1 cellular context compared by ENCODE assay signal in the genomic region with DNA sequence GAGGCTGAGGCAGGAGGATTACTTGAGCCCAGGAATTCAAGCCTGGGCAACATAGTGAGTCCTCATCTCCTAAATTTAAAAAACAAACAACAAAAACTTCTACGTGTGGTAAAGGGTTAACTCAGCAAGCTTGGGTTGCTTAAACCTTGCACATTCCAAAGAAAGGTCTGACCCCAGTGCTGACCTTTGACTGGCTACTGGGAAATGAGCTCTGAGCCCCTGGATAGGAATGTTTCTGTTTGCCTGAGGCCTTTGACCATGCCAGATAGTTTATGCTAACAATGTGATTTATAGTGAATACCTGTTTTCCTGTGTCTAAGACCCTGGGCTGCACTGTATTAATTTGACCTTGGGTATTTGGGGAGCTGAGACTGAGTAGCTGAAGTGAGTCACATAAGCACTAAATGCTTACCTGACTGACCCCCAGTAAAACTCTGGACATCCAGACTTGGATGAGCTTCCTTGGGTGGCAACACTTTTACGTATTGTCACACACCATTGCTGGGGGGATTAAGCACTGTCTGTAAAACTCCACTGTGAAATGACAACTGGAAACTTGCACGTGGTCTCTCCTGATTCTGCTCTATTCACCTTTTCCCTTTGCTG.
TF ChIP-seq lines count a peak whose summit lies in the region.

No MANE protein-coding gene starts in this region.

TF ChIP-seq in HepG2, 621 proteins besides CTCF, POLR2A, EP300 and RAD21 (continues in another document):
- TF ChIP-seq, protein P1, sequence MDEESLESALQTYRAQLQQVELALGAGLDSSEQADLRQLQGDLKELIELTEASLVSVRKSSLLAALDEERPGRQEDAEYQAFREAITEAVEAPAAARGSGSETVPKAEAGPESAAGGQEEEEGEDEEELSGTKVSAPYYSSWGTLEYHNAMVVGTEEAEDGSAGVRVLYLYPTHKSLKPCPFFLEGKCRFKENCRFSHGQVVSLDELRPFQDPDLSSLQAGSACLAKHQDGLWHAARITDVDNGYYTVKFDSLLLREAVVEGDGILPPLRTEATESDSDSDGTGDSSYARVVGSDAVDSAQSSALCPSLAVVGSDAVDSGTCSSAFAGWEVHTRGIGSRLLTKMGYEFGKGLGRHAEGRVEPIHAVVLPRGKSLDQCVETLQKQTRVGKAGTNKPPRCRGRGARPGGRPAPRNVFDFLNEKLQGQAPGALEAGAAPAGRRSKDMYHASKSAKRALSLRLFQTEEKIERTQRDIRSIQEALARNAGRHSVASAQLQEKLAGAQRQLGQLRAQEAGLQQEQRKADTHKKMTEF (CRISPR knock-in tag; IDR thresholded peaks at IDR 0.05) = peak; percentile 94
- no peak for TF ChIP-seq ZNF460 (CRISPR knock-in tag; IDR thresholded peaks at IDR 0.05; ENCODE audit: borderline replicate concordance)
- TF ChIP-seq, protein P2, sequence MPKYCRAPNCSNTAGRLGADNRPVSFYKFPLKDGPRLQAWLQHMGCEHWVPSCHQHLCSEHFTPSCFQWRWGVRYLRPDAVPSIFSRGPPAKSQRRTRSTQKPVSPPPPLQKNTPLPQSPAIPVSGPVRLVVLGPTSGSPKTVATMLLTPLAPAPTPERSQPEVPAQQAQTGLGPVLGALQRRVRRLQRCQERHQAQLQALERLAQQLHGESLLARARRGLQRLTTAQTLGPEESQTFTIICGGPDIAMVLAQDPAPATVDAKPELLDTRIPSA (CRISPR knock-in tag; IDR thresholded peaks at IDR 0.05; ENCODE audit: borderline replicate concordance) = no peak
- TF ChIP-seq FOXM1 (CRISPR knock-in tag; IDR thresholded peaks at IDR 0.05) = no peak
- no peak for TF ChIP-seq TGIF2 (CRISPR knock-in tag; IDR thresholded peaks at IDR 0.05)
- TF ChIP-seq SAFB2 (CRISPR knock-in tag; IDR thresholded peaks at IDR 0.05; ENCODE audit: borderline replicate concordance, low read depth) = no peak
- TF ChIP-seq, protein P3, sequence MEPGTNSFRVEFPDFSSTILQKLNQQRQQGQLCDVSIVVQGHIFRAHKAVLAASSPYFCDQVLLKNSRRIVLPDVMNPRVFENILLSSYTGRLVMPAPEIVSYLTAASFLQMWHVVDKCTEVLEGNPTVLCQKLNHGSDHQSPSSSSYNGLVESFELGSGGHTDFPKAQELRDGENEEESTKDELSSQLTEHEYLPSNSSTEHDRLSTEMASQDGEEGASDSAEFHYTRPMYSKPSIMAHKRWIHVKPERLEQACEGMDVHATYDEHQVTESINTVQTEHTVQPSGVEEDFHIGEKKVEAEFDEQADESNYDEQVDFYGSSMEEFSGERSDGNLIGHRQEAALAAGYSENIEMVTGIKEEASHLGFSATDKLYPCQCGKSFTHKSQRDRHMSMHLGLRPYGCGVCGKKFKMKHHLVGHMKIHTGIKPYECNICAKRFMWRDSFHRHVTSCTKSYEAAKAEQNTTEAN (CRISPR knock-in tag; conservative IDR thresholded peaks at IDR 0.05) = peak; percentile 59; the same call in 1 of the 2 replicates
- no peak for TF ChIP-seq TBP (CRISPR knock-in tag; IDR thresholded peaks at IDR 0.05)
- no peak for TF ChIP-seq ZNF451 (CRISPR knock-in tag; IDR thresholded peaks at IDR 0.05)
- TF ChIP-seq ZNF10 (CRISPR knock-in tag; IDR thresholded peaks at IDR 0.05; ENCODE audit: borderline replicate concordance, low read depth) = no peak
- TF ChIP-seq, protein P4, sequence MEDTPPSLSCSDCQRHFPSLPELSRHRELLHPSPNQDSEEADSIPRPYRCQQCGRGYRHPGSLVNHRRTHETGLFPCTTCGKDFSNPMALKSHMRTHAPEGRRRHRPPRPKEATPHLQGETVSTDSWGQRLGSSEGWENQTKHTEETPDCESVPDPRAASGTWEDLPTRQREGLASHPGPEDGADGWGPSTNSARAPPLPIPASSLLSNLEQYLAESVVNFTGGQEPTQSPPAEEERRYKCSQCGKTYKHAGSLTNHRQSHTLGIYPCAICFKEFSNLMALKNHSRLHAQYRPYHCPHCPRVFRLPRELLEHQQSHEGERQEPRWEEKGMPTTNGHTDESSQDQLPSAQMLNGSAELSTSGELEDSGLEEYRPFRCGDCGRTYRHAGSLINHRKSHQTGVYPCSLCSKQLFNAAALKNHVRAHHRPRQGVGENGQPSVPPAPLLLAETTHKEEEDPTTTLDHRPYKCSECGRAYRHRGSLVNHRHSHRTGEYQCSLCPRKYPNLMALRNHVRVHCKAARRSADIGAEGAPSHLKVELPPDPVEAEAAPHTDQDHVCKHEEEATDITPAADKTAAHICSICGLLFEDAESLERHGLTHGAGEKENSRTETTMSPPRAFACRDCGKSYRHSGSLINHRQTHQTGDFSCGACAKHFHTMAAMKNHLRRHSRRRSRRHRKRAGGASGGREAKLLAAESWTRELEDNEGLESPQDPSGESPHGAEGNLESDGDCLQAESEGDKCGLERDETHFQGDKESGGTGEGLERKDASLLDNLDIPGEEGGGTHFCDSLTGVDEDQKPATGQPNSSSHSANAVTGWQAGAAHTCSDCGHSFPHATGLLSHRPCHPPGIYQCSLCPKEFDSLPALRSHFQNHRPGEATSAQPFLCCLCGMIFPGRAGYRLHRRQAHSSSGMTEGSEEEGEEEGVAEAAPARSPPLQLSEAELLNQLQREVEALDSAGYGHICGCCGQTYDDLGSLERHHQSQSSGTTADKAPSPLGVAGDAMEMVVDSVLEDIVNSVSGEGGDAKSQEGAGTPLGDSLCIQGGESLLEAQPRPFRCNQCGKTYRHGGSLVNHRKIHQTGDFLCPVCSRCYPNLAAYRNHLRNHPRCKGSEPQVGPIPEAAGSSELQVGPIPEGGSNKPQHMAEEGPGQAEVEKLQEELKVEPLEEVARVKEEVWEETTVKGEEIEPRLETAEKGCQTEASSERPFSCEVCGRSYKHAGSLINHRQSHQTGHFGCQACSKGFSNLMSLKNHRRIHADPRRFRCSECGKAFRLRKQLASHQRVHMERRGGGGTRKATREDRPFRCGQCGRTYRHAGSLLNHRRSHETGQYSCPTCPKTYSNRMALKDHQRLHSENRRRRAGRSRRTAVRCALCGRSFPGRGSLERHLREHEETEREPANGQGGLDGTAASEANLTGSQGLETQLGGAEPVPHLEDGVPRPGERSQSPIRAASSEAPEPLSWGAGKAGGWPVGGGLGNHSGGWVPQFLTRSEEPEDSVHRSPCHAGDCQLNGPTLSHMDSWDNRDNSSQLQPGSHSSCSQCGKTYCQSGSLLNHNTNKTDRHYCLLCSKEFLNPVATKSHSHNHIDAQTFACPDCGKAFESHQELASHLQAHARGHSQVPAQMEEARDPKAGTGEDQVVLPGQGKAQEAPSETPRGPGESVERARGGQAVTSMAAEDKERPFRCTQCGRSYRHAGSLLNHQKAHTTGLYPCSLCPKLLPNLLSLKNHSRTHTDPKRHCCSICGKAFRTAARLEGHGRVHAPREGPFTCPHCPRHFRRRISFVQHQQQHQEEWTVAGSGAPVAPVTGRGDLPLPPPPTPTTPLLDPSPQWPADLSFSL (CRISPR knock-in tag; IDR thresholded peaks at IDR 0.05) = no peak
- TF ChIP-seq CC2D1A (CRISPR knock-in tag; IDR thresholded peaks at IDR 0.05) = no peak
- peak; percentile 59; the same call in 1 of the 2 replicates for TF ChIP-seq LCORL (IDR thresholded peaks at IDR 0.05)
- peak; percentile 93 for TF ChIP-seq LCORL (CRISPR knock-in tag; IDR thresholded peaks at IDR 0.05)
- no peak for TF ChIP-seq ZFP41 (CRISPR knock-in tag; IDR thresholded peaks at IDR 0.05; ENCODE audit: borderline replicate concordance)
- TF ChIP-seq REPIN1 (CRISPR knock-in tag; IDR thresholded peaks at IDR 0.05; ENCODE audit: borderline replicate concordance, low read depth) = no peak; the same call in 1 of the 2 replicates
- TF ChIP-seq, protein P5, sequence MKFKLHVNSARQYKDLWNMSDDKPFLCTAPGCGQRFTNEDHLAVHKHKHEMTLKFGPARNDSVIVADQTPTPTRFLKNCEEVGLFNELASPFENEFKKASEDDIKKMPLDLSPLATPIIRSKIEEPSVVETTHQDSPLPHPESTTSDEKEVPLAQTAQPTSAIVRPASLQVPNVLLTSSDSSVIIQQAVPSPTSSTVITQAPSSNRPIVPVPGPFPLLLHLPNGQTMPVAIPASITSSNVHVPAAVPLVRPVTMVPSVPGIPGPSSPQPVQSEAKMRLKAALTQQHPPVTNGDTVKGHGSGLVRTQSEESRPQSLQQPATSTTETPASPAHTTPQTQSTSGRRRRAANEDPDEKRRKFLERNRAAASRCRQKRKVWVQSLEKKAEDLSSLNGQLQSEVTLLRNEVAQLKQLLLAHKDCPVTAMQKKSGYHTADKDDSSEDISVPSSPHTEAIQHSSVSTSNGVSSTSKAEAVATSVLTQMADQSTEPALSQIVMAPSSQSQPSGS (CRISPR knock-in tag; IDR thresholded peaks at IDR 0.05) = peak; percentile 73
- no peak for TF ChIP-seq ZNF713 (CRISPR knock-in tag; IDR thresholded peaks at IDR 0.05)
- TF ChIP-seq NBN (conservative IDR thresholded peaks at IDR 0.05) = no peak
- no peak for TF ChIP-seq GTF3A (CRISPR knock-in tag; conservative IDR thresholded peaks at IDR 0.05)
- TF ChIP-seq ZNF326 (CRISPR knock-in tag; IDR thresholded peaks at IDR 0.05; ENCODE audit: borderline replicate concordance) = no peak
- no peak for TF ChIP-seq ZIK1 (CRISPR knock-in tag; IDR thresholded peaks at IDR 0.05; ENCODE audit: borderline replicate concordance, low read depth)
- TF ChIP-seq ZNF788 (CRISPR knock-in tag; IDR thresholded peaks at IDR 0.05; ENCODE audit: borderline replicate concordance) = peak; percentile 79; the same call in 1 of the 2 replicates
- TF ChIP-seq GLI4 (CRISPR knock-in tag; IDR thresholded peaks at IDR 0.05; ENCODE audit: borderline replicate concordance) = no peak
- TF ChIP-seq RFXANK (CRISPR knock-in tag; IDR thresholded peaks at IDR 0.05) = 0 out of 2 replicates have a peak, but pooled peaks have one; percentile 65
- TF ChIP-seq, protein P6, sequence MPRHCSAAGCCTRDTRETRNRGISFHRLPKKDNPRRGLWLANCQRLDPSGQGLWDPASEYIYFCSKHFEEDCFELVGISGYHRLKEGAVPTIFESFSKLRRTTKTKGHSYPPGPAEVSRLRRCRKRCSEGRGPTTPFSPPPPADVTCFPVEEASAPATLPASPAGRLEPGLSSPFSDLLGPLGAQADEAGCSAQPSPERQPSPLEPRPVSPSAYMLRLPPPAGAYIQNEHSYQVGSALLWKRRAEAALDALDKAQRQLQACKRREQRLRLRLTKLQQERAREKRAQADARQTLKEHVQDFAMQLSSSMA (CRISPR knock-in tag; IDR thresholded peaks at IDR 0.05) = no peak; the same call in 1 of the 2 replicates
- no peak for TF ChIP-seq SP1 (IDR thresholded peaks at IDR 0.05)
- TF ChIP-seq SP1 (CRISPR knock-in tag; IDR thresholded peaks at IDR 0.05) = no peak
- TF ChIP-seq KLF9 (CRISPR knock-in tag; IDR thresholded peaks at IDR 0.05; ENCODE audit: low read depth) = no peak
- TF ChIP-seq ZNF549 (CRISPR knock-in tag; IDR thresholded peaks at IDR 0.05) = no peak
- TF ChIP-seq PHF21A (CRISPR knock-in tag; IDR thresholded peaks at IDR 0.05) = peak; percentile 92
- TF ChIP-seq SRSF1 (optimal IDR thresholded peaks at IDR 0.05; ENCODE audit: low read depth, low read length) = no peak
- no peak for TF ChIP-seq TOE1 (CRISPR knock-in tag; IDR thresholded peaks at IDR 0.05)
- TF ChIP-seq PAWR (CRISPR knock-in tag; IDR thresholded peaks at IDR 0.05; ENCODE audit: borderline replicate concordance) = no peak
- TF ChIP-seq ZNF607 (CRISPR knock-in tag; IDR thresholded peaks at IDR 0.05; ENCODE audit: borderline replicate concordance) = no peak
- TF ChIP-seq CENPX (CRISPR knock-in tag; IDR thresholded peaks at IDR 0.05) = no peak
- no peak for TF ChIP-seq ZNF720 (CRISPR knock-in tag; IDR thresholded peaks at IDR 0.05)
- TF ChIP-seq SMAD3 (CRISPR knock-in tag; IDR thresholded peaks at IDR 0.05) = peak; percentile 76; the same call in 1 of the 2 replicates
- TF ChIP-seq KDM1A (CRISPR knock-in tag; IDR thresholded peaks at IDR 0.05) = peak; percentile 79; the same call in 1 of the 2 replicates
- TF ChIP-seq, protein P7, sequence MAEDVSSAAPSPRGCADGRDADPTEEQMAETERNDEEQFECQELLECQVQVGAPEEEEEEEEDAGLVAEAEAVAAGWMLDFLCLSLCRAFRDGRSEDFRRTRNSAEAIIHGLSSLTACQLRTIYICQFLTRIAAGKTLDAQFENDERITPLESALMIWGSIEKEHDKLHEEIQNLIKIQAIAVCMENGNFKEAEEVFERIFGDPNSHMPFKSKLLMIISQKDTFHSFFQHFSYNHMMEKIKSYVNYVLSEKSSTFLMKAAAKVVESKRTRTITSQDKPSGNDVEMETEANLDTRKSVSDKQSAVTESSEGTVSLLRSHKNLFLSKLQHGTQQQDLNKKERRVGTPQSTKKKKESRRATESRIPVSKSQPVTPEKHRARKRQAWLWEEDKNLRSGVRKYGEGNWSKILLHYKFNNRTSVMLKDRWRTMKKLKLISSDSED (CRISPR knock-in tag; IDR thresholded peaks at IDR 0.05) = no peak
- TF ChIP-seq ZNF329 (CRISPR knock-in tag; IDR thresholded peaks at IDR 0.05; ENCODE audit: low read depth) = no peak
- no peak for TF ChIP-seq CAMTA2 (CRISPR knock-in tag; IDR thresholded peaks at IDR 0.05; ENCODE audit: borderline replicate concordance)
- peak; percentile 10; the same call in 1 of the 3 replicates for TF ChIP-seq MXI1 (IDR thresholded peaks at IDR 0.05; ENCODE audit: borderline replicate concordance, low read depth, low read length)
- TF ChIP-seq ZSCAN21 (CRISPR knock-in tag; IDR thresholded peaks at IDR 0.05; ENCODE audit: borderline replicate concordance) = peak; percentile 29; the same call in 1 of the 2 replicates
- no peak for TF ChIP-seq ZNF557 (CRISPR knock-in tag; IDR thresholded peaks at IDR 0.05)
- no peak for TF ChIP-seq ZFP36L1 (CRISPR knock-in tag; IDR thresholded peaks at IDR 0.05)
- TF ChIP-seq ZNF230 (CRISPR knock-in tag; IDR thresholded peaks at IDR 0.05) = no peak
- TF ChIP-seq, protein P8, sequence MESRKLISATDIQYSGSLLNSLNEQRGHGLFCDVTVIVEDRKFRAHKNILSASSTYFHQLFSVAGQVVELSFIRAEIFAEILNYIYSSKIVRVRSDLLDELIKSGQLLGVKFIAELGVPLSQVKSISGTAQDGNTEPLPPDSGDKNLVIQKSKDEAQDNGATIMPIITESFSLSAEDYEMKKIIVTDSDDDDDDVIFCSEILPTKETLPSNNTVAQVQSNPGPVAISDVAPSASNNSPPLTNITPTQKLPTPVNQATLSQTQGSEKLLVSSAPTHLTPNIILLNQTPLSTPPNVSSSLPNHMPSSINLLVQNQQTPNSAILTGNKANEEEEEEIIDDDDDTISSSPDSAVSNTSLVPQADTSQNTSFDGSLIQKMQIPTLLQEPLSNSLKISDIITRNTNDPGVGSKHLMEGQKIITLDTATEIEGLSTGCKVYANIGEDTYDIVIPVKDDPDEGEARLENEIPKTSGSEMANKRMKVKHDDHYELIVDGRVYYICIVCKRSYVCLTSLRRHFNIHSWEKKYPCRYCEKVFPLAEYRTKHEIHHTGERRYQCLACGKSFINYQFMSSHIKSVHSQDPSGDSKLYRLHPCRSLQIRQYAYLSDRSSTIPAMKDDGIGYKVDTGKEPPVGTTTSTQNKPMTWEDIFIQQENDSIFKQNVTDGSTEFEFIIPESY (CRISPR knock-in tag; IDR thresholded peaks at IDR 0.05) = no peak
- no peak for TF ChIP-seq ZNF530 (CRISPR knock-in tag; IDR thresholded peaks at IDR 0.05; ENCODE audit: low read depth)
- TF ChIP-seq, protein P9, sequence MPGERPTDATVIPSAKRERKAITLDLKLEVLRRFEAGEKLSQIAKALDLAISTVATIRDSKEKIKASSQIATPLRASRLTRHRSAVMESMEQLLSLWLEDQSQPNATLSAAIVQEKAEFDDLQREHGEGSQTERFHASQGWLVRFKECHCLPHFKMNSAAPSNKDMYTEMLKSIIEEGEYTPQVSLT (CRISPR knock-in tag; IDR thresholded peaks at IDR 0.05; ENCODE audit: borderline replicate concordance, low read depth) = no peak
- no peak for TF ChIP-seq ZNF251 (CRISPR knock-in tag; IDR thresholded peaks at IDR 0.05)
- no peak for TF ChIP-seq SSRP1 (CRISPR knock-in tag; IDR thresholded peaks at IDR 0.05)
- peak; percentile 67; the same call in 1 of the 2 replicates for TF ChIP-seq ZNF292 (CRISPR knock-in tag; IDR thresholded peaks at IDR 0.05; ENCODE audit: borderline replicate concordance, low read depth)
